10 cellular contexts compared by ENCODE assay signal in the genomic region with DNA sequence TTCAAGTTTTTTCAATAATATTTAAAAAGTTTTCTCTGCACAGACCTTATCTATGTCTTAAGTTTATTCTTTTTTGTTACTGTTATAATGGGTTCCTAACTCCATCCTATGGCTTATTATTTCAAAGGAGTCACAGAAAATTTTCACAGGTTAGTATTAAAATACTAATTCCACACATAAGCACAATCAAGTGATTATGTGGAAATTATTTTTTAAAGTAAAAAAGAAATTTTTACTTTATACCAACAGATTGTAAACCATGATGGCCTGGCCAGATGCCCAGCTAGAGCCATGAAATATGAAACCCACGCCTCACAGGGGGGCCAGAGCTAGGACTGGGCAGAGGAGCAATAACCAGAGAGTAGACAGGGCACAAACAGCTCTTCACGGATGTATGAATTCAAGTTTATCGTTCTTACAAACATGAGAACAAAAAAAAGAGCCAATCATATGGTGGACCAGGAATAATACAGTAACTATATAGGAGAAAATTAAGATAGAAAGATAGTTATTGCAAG. TPM values are rescaled to one million over a fixed set of nuclear protein-coding genes. Genes with fewer than 3 reads are reported as not detected.
DNase-seq lines count a peak whose midpoint lies in the region; ATAC-seq and TF ChIP-seq lines count a peak whose summit lies in the region.
"Had no signal": no experiment of that assay in that cellular context is flagged by ENCODE, and none has a peak within 500 bp of the region (broad histone marks: within the 10 kb centered on the region; RNA-seq: fewer than 3 reads in every experiment).

No MANE protein-coding gene starts in this region.

- no peaks in the 10 kb centered on the region for H3K9me3 Mint-ChIP-seq in HFFc6
- H3K9me3 Mint-ChIP-seq: activated T-cell treated with anti-CD3 and anti-CD28 coated beads, Interleukin-2, amount 50 U/mL, for 72 hours had no signal

- peaks cover 48% of the 10 kb centered on the region for H3K4me1 Mint-ChIP-seq in HFFc6 (ENCODE audit: low read depth)

- H3K36me3 Mint-ChIP-seq in HFFc6 (ENCODE audit: low read depth): peaks cover 3% of the 10 kb centered on the region; the same call in 1 of the 2 replicates

- no peak overlapping the region for H3K27ac ChIP-seq in ascending aorta
- H3K27ac ChIP-seq: BLaER1 treated with 17β-estradiol and CSF1 and Interleukin-3, amounts not matched to agents 10 nM and 100 nM had no signal

- peaks cover 0 to 37% of the 10 kb centered on the region in 2 donors for H3K4me1 ChIP-seq in ascending aorta

- H3K36me3 ChIP-seq in ascending aorta: no peaks in the 10 kb centered on the region

- H3K4me3 ChIP-seq in fibroblast of the aortic adventitia (ENCODE audit: low read depth, low read length) (no peak overlapping the region), ascending aorta (no peak overlapping the region)
- H3K4me3 ChIP-seq: BLaER1 treated with 17β-estradiol and CSF1 and Interleukin-3, amounts not matched to agents 10 nM and 100 nM had no signal

- DNase-seq in AG08395 (ENCODE audit: low spot score) (peak; percentile 48), HFFc6 (peak; percentile 23), OCI-M1 (lab: John Stamatoyannopoulos, UW) (peak; percentile 37), fibroblast of the aortic adventitia (ENCODE audit: low read depth) (peak; percentile 57), ascending aorta (ENCODE audit: low spot score in 2 of 2) (no peak), GM19238 (ENCODE audit: insufficient read length, low spot score) (no peak), inferior parietal cortex (ENCODE audit: extremely low spot score) (no peak)
- DNase-seq: activated T-cell treated with anti-CD3 and anti-CD28 coated beads, Interleukin-2, amount 50 U/mL, for 72 hours had no signal

- peak overlapping the region; percentile 9; the same call in 1 of the 2 replicates for H3K4me3 Mint-ChIP-seq in HFFc6
- H3K4me3 Mint-ChIP-seq: activated T-cell treated with anti-CD3 and anti-CD28 coated beads, Interleukin-2, amount 50 U/mL, for 72 hours had no signal

- TF ChIP-seq CTCF in HFFc6 (IDR thresholded peaks at IDR 0.05): no peak
- no peak for TF ChIP-seq CTCF in fibroblast of the aortic adventitia (IDR thresholded peaks at IDR 0.05; ENCODE audit: insufficient read depth, low read length)
- TF ChIP-seq CTCF in ascending aorta (IDR thresholded peaks at IDR 0.05): no peak

- no peaks in the 10 kb centered on the region for H3K27me3 ChIP-seq in ascending aorta
- H3K27me3 ChIP-seq: BLaER1 treated with 17β-estradiol and CSF1 and Interleukin-3, amounts not matched to agents 10 nM and 100 nM had no signal

- peak overlapping the region; percentile 58; the same call in 1 of the 2 replicates for H3K27ac Mint-ChIP-seq in HFFc6
- H3K27ac Mint-ChIP-seq: activated T-cell treated with anti-CD3 and anti-CD28 coated beads, Interleukin-2, amount 50 U/mL, for 72 hours had no signal

- intact Hi-C loops in ascending aorta (cut with DNase I): no loop called here

- no peak for ATAC-seq in HG03045 (IDR thresholded peaks at IDR 0.05; ENCODE audit: unreplicated experiment)
- ATAC-seq: activated T-cell treated with anti-CD3 and anti-CD28 coated beads, Interleukin-2, amount 50 U/mL, for 72 hours had no signal

- H3K9me3 ChIP-seq in ascending aorta: peaks cover 0 to 7% of the 10 kb centered on the region in 2 donors
- H3K9me3 ChIP-seq: BLaER1 treated with 17β-estradiol and CSF1 and Interleukin-3, amounts not matched to agents 10 nM and 100 nM had no signal

- no peaks in the 10 kb centered on the region for H3K27me3 Mint-ChIP-seq in HFFc6 (ENCODE audit: insufficient read depth)

RNA-seq across cellular contexts. Expression of a gene that starts 34.0 kb away (rescaled TPM):
- total RNA-seq in HFFc6 (2021; fragmentation: NEBNext Ultra II Directional; extraction: Animal tissue kit (Norgen Biotek cat#: 25700)): 10 to 100 TPM; 11.3 to 18.9 (median 16.6) TPM
- total RNA-seq in fibroblast of the aortic adventitia (ENCODE audit: low replicate concordance) (24.4 and 34.6 TPM in 2 replicates), ascending aorta (18.8 TPM)

Comparison
In these comparisons a context has a peak if more than half of its experiments do, and no peak if none do; other contexts are left out.
1. DNase-seq: peak in AG08395 (single experiment), HFFc6 (single experiment), OCI-M1 (single experiment) and fibroblast of the aortic adventitia (single experiment); none in ascending aorta (0 of 2), GM19238 (single experiment) and inferior parietal cortex (single experiment).